In the genomic region with DNA sequence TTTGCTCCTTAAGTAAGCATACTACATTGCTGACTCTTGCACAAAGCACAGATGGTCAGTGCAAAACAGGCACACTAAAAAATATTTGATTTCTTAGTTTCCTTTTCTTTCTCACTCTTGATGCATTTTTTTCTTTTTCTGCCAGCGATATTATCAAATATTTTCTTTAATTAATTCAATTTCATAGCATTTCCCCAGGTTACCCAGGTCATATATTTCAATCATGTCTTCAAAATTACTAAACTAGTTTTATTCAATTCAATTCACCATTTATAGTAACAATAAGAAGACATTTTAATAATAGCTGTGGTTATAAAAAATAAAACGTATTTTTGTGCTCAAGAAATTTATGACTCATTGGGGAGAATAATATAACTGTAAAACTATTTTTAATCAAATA, we compare ENCODE assay signal across 5 cellular contexts.
"Had no signal": no experiment of that assay in that cellular context is flagged by ENCODE, and none has a peak within 500 bp of the region (broad histone marks: within the 10 kb centered on the region; RNA-seq: fewer than 3 reads in every experiment).

No MANE protein-coding gene starts in this region.

- DNase-seq: H9 had no signal

- ATAC-seq: GM23338, HepG2 had no signal

- H3K4me1 Mint-ChIP-seq: GM23338, H9, IgD-negative memory B cell had no signal

- H3K27me3 Mint-ChIP-seq: IgD-negative memory B cell had no signal

- H3K36me3 Mint-ChIP-seq: IgD-negative memory B cell had no signal

- H3K27ac ChIP-seq: HL-60 had no signal

- H3K27ac Mint-ChIP-seq: GM23338, H9, IgD-negative memory B cell had no signal

- H3K4me3 Mint-ChIP-seq: GM23338, H9, IgD-negative memory B cell had no signal

- H2AFZ ChIP-seq: GM23338 had no signal

- H3K4me3 ChIP-seq: GM23338 had no signal

- H3K4me2 ChIP-seq: GM23338 had no signal
